Comparison of ENCODE assay signal across 22 cellular contexts in the genomic region with DNA sequence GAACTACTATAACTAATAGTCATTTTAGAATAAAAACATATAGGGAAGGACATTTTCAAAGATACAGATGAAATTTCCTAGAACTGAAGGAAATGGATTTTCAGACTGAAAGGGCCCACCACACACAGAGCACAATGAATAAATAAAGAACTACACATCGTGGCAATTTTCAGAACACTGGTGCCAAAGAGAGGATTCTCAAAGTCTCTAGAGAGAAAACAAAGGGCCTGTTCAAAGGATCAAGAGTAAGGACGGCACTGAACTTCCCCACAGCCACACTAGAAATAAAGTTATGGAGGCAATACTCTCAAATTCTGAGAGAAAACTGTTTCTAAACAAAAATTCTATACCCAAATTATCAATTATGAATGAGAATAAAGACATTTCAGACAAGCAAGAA. TPM values are rescaled to one million over a fixed set of nuclear protein-coding genes. Genes with fewer than 3 reads are reported as not detected.
DNase-seq lines count a peak whose midpoint lies in the region; ATAC-seq lines count a peak whose summit lies in the region.
"Had no signal": no experiment of that assay in that cellular context is flagged by ENCODE, and none has a peak within 500 bp of the region (broad histone marks: within the 10 kb centered on the region; RNA-seq: fewer than 3 reads in every experiment).

No MANE protein-coding gene starts in this region.

- in situ Hi-C loops in SK-MEL-5 (cut with HindIII; ENCODE audit: low pct_unique_long_range_greater_than_20kb, low sequenced_read_pairs) = no loop called here

- ATAC-seq in GM21528 (IDR thresholded peaks at IDR 0.05; ENCODE audit: low FRiP score, unreplicated experiment) = no peak
- ATAC-seq: Panc1 had no signal

- DNase-seq in SK-MEL-5 (ENCODE audit: low read depth, low spot score) (peak; percentile 96), foreskin melanocyte (peak; percentile 77), midbrain (lab: John Stamatoyannopoulos, UW) (peak; percentile 70), cerebellar nuclear complex (lab: John Stamatoyannopoulos, UW) (no peak), NCI-H2081 treated with DMSO at 0.1 percent for 48 hours (lab: John Stamatoyannopoulos, UW) (no peak)
- DNase-seq: AML-193; C1 segment of cervical spinal cord; Caco-2; CD4-positive, alpha-beta memory T cell; GOT3; HCEC 1CT; KBM-7; NCI-H1105 treated with DMSO at 0.1 percent for 48 hours; NCI-H2029; NCI-H2227 treated with DMSO at 0.1 percent for 48 hours; NCI-H510A; NCI-H69; SHP77 treated with DMSO at 0.1 percent for 48 hours had no signal

- peak overlapping the region; percentile 92 for H3K27ac ChIP-seq in temporal lobe (ENCODE audit: low read depth, low read length)
- H3K27ac ChIP-seq: SK-N-MC had no signal

RNA-seq across cellular contexts. Expression of gene NAPEPLD, which starts 21.9 kb away (rescaled TPM):
- 33.8 and 37.5 TPM in 2 replicates for total RNA-seq in SK-MEL-5 (2014; rRNA removed; shearing (Covaris generic))
- polyA plus RNA-seq in SK-MEL-5 (2015; cell fraction: cytosol; rRNA removed) = 26.9 and 32.1 TPM in 2 replicates
- 69.0 and 93.0 TPM in 2 replicates for polyA plus RNA-seq in SK-MEL-5 (2015; cell fraction: nucleus; rRNA removed)
- 17.2 TPM for total RNA-seq in temporal lobe

RNA-seq across cellular contexts. Expression of gene ARMC10, which starts 52.1 kb away (rescaled TPM):
- total RNA-seq in SK-MEL-5 (2014; rRNA removed; shearing (Covaris generic)) = 93.5 and 98.1 TPM in 2 replicates
- polyA plus RNA-seq in SK-MEL-5 (2015; cell fraction: cytosol; rRNA removed) = 51.8 and 64.0 TPM in 2 replicates
- polyA plus RNA-seq in SK-MEL-5 (2015; cell fraction: nucleus; rRNA removed) = 25.9 and 51.0 TPM in 2 replicates
- total RNA-seq in temporal lobe = 33.4 TPM

RNA-seq across cellular contexts. Expression of gene FBXL13, which starts 52.4 kb away (rescaled TPM):
- total RNA-seq in SK-MEL-5 (2014; rRNA removed; shearing (Covaris generic)) = 3.2 and 3.4 TPM in 2 replicates
- 1.6 and 1.9 TPM in 2 replicates for polyA plus RNA-seq in SK-MEL-5 (2015; cell fraction: cytosol; rRNA removed)
- polyA plus RNA-seq in SK-MEL-5 (2015; cell fraction: nucleus; rRNA removed) = 2.2 and 3.8 TPM in 2 replicates
- total RNA-seq in temporal lobe = 3.9 TPM

Comparison
In these comparisons a context has a peak if more than half of its experiments do, and no peak if none do; other contexts are left out.
1. DNase-seq: peak in SK-MEL-5 (single experiment), foreskin melanocyte (single experiment) and midbrain (single experiment); none in cerebellar nuclear complex (0 of 2) and NCI-H2081 treated with DMSO at 0.1 percent for 48 hours (single experiment).